Comparison of ENCODE assay signal across 17 cellular contexts in genomic region chr15:38300395-38300794, GRCh38. TPM values are rescaled to one million over a fixed set of nuclear protein-coding genes. Genes with fewer than 3 reads are reported as not detected.
DNase-seq lines count a peak whose midpoint lies in the region; TF ChIP-seq lines count a peak whose summit lies in the region.
"Had no signal": no experiment of that assay in that cellular context is flagged by ENCODE, and none has a peak within 500 bp of the region (broad histone marks: within the 10 kb centered on the region; RNA-seq: fewer than 3 reads in every experiment).

No MANE protein-coding gene starts in this region.

- H3K4me2 ChIP-seq in mammary epithelial cell (ENCODE audit: insufficient read depth, low read depth, low read length) = no peak overlapping the region
- peak overlapping the region; percentile 67 for H3K4me2 ChIP-seq in skeletal muscle satellite cell (ENCODE audit: low read length)

- no peak overlapping the region for H3K4me3 ChIP-seq in mammary epithelial cell (replicated peaks in 1 of 3; ENCODE audit: insufficient read depth in 1 of 3, low read depth in 2 of 3, low read length in 3 of 3)
- peak overlapping the region; percentile 27 for H3K4me3 ChIP-seq in skeletal muscle satellite cell (ENCODE audit: low read length)
- H3K4me3 ChIP-seq: right lobe of liver had no signal

- peak; percentile 8 for DNase-seq in GM20000 (ENCODE audit: low spot score)
- peak; percentile 61 for DNase-seq in NOMO-1 treated with DMSO at 0.1 percent for 48 hours (lab: John Stamatoyannopoulos, UW; ENCODE audit: unreplicated experiment)
- DNase-seq in mammary epithelial cell = no peak
- DNase-seq in NCI-H2227 treated with DMSO at 0.1 percent for 48 hours (lab: John Stamatoyannopoulos, UW) = no peak
- no peak for DNase-seq in activated T-helper 1 cell treated with anti-CD3 and anti-CD28 coated beads, Interleukin-12 subunit alpha, Interleukin-12 subunit beta, Interleukin-2, Interleukin-4 antibody, amounts not matched to agents 30 ng/mL and 10 ng/mL and 1 ng/mL, durations not matched to agents 14 hours and 24 hours and 36 hours (ENCODE audit: low spot score)
- no peak for DNase-seq in putamen (ENCODE audit: low spot score)
- DNase-seq: activated CD4-positive, CD25-positive, alpha-beta regulatory T cell treated with anti-CD3 and anti-CD28 coated beads, Interleukin-2, amount 50 U/mL, for 72 hours; activated naive CD4-positive, alpha-beta T cell; C1 segment of cervical spinal cord; DMS 273 treated with DMSO at 0.1 percent for 48 hours; NCI-H1092; NCI-H82; right lobe of liver; stimulated activated CD4-positive, alpha-beta T cell treated with anti-CD3 and anti-CD28 coated beads, Interleukin-4, amount 100 ng/mL, for 24 hours had no signal

- in situ Hi-C loops in mammary epithelial cell (cut with MboI; ENCODE audit: low sequenced_read_pairs in 2 of 2) = no loop called here

- intact Hi-C loops in mammary epithelial cell (cut with micrococcal nuclease) = no loop called here
- intact Hi-C loops in activated T-helper 1 cell treated with anti-CD3 and anti-CD28 coated beads, Interleukin-12 subunit alpha, Interleukin-12 subunit beta, Interleukin-2, Interleukin-4 antibody, amounts not matched to agents 30 ng/mL and 10 ng/mL and 1 ng/mL, durations not matched to agents 14 hours and 24 hours and 36 hours (cut with micrococcal nuclease) = no loop called here

- no peaks in the 10 kb centered on the region for H3K9me3 Mint-ChIP-seq in activated T-helper 1 cell treated with anti-CD3 and anti-CD28 coated beads, Interleukin-12 subunit alpha, Interleukin-12 subunit beta, Interleukin-2, Interleukin-4 antibody, amounts not matched to agents 30 ng/mL and 10 ng/mL and 1 ng/mL, durations not matched to agents 14 hours and 24 hours and 36 hours
- H3K9me3 Mint-ChIP-seq: brain had no signal

- no peak overlapping the region for H2AFZ ChIP-seq in mammary epithelial cell (ENCODE audit: low read depth, low read length)

- H3K4me3 Mint-ChIP-seq in activated T-helper 1 cell treated with anti-CD3 and anti-CD28 coated beads, Interleukin-12 subunit alpha, Interleukin-12 subunit beta, Interleukin-2, Interleukin-4 antibody, amounts not matched to agents 30 ng/mL and 10 ng/mL and 1 ng/mL, durations not matched to agents 14 hours and 24 hours and 36 hours = no peak overlapping the region
- H3K4me3 Mint-ChIP-seq: brain had no signal

- no peak overlapping the region for H3K27ac Mint-ChIP-seq in activated T-helper 1 cell treated with anti-CD3 and anti-CD28 coated beads, Interleukin-12 subunit alpha, Interleukin-12 subunit beta, Interleukin-2, Interleukin-4 antibody, amounts not matched to agents 30 ng/mL and 10 ng/mL and 1 ng/mL, durations not matched to agents 14 hours and 24 hours and 36 hours
- H3K27ac Mint-ChIP-seq: brain had no signal

- no peak overlapping the region for H3K27ac ChIP-seq in mammary epithelial cell (ENCODE audit: insufficient read depth, low read depth, low read length)
- H3K27ac ChIP-seq: right lobe of liver had no signal

- H3K9ac ChIP-seq in mammary epithelial cell (ENCODE audit: insufficient read depth, low read length) (no peak overlapping the region), skeletal muscle satellite cell (ENCODE audit: low read depth, low read length) (peak overlapping the region; percentile 33)

- H3K27me3 ChIP-seq in mammary epithelial cell (ENCODE audit: insufficient read depth, low read length) = no peaks in the 10 kb centered on the region
- no peaks in the 10 kb centered on the region for H3K27me3 ChIP-seq in skeletal muscle satellite cell (ENCODE audit: control insufficient read depth, insufficient read depth, low read length)
- H3K27me3 ChIP-seq: right lobe of liver had no signal

- CTCF ChIA-PET in mammary epithelial cell (lab: Charles Lee; ENCODE audit: low non-redundant PET) = interaction anchor here (0.5 kb wide), 1 partner anchor 69 kb away, joined by 6 read pairs; no protein-coding TSS in a partner anchor

- no peaks in the 10 kb centered on the region for H3K4me1 Mint-ChIP-seq in activated T-helper 1 cell treated with anti-CD3 and anti-CD28 coated beads, Interleukin-12 subunit alpha, Interleukin-12 subunit beta, Interleukin-2, Interleukin-4 antibody, amounts not matched to agents 30 ng/mL and 10 ng/mL and 1 ng/mL, durations not matched to agents 14 hours and 24 hours and 36 hours (ENCODE audit: low read depth)

- no peaks in the 10 kb centered on the region for H3K36me3 Mint-ChIP-seq in activated T-helper 1 cell treated with anti-CD3 and anti-CD28 coated beads, Interleukin-12 subunit alpha, Interleukin-12 subunit beta, Interleukin-2, Interleukin-4 antibody, amounts not matched to agents 30 ng/mL and 10 ng/mL and 1 ng/mL, durations not matched to agents 14 hours and 24 hours and 36 hours (ENCODE audit: low read depth)

- H3K36me3 ChIP-seq in mammary epithelial cell (ENCODE audit: insufficient read depth, low read length) (no peaks in the 10 kb centered on the region), skeletal muscle satellite cell (ENCODE audit: insufficient read depth, low read length) (peaks cover 19% of the 10 kb centered on the region)
- H3K36me3 ChIP-seq: right lobe of liver had no signal

- H4K20me1 ChIP-seq in mammary epithelial cell (ENCODE audit: insufficient read depth, low read length) = no peaks in the 10 kb centered on the region

- WGBS in mammary epithelial cell (ENCODE audit: low coverage, missing lambda C conversion rate) = 88% methylated on average over 2 of the region's 2 CpGs

- H3K4me1 ChIP-seq in mammary epithelial cell (ENCODE audit: insufficient read depth, low read length) = no peaks in the 10 kb centered on the region
- H3K4me1 ChIP-seq in skeletal muscle satellite cell (ENCODE audit: control insufficient read depth, insufficient read depth, low read length) = peaks cover 38% of the 10 kb centered on the region
- H3K4me1 ChIP-seq: right lobe of liver had no signal

- BruUV-seq in mammary epithelial cell (replicated peaks; lab: Mats Ljungman, UMichigan) = TSS peak; percentile 5

- dilution Hi-C loops in mammary epithelial cell (cut with HindIII; ENCODE audit: low sequenced_read_pairs) = no loop called here

- peaks cover 22% of the 10 kb centered on the region for H3K27me3 Mint-ChIP-seq in activated T-helper 1 cell treated with anti-CD3 and anti-CD28 coated beads, Interleukin-12 subunit alpha, Interleukin-12 subunit beta, Interleukin-2, Interleukin-4 antibody, amounts not matched to agents 30 ng/mL and 10 ng/mL and 1 ng/mL, durations not matched to agents 14 hours and 24 hours and 36 hours (ENCODE audit: insufficient read depth)
- H3K27me3 Mint-ChIP-seq: brain had no signal

- TF ChIP-seq CTCF in GM20000 (IDR thresholded peaks at IDR 0.05; ENCODE audit: extremely low read depth, missing control alignments) = no peak
- TF ChIP-seq CTCF in mammary epithelial cell (conservative IDR thresholded peaks at IDR 0.05 in 1 of 2, IDR thresholded peaks at IDR 0.05 in 1 of 2; ENCODE audit: extremely low read depth in 1 of 2, insufficient read depth in 1 of 2, low read depth in 1 of 2, low read length in 2 of 2) = no peak

- H3K79me2 ChIP-seq in mammary epithelial cell (ENCODE audit: insufficient read depth, low read length) = peaks cover 63% of the 10 kb centered on the region

- H3K9me3 ChIP-seq in mammary epithelial cell (replicated peaks; ENCODE audit: insufficient read depth, low read length) (no peaks in the 10 kb centered on the region), skeletal muscle satellite cell (replicated peaks; ENCODE audit: low read length) (no peaks in the 10 kb centered on the region)
- H3K9me3 ChIP-seq: right lobe of liver had no signal

RNA-seq across cellular contexts. Expression of gene SPRED1, which starts 47.8 kb away (rescaled TPM):
- total RNA-seq in mammary epithelial cell = 10 to 100 TPM; 25.7 to 47.7 TPM
- 6.8 TPM for polyA plus RNA-seq in mammary epithelial cell
- polyA minus RNA-seq in mammary epithelial cell = 19.6 TPM
- total RNA-seq in skeletal muscle satellite cell (2012; rRNA removed) = 42.8 and 59.1 TPM in 2 replicates
- 0.49 and 0.54 TPM in 2 replicates for total RNA-seq in activated T-helper 1 cell treated with anti-CD3 and anti-CD28 coated beads, Interleukin-12 subunit alpha, Interleukin-12 subunit beta, Interleukin-2, Interleukin-4 antibody, amounts not matched to agents 30 ng/mL and 10 ng/mL and 1 ng/mL, durations not matched to agents 14 hours and 24 hours and 36 hours
- total RNA-seq: T-helper 2 cell treated with Interferon-gamma antibody and Interleukin-4, amounts not matched to agents 100 ng/mL and 5 ng/mL, for 36 hours had no signal

Comparison
In these comparisons a context has a peak if more than half of its experiments do, and no peak if none do; other contexts are left out.
1. DNase-seq: peak in GM20000 (single experiment) and NOMO-1 treated with DMSO at 0.1 percent for 48 hours (single experiment); none in mammary epithelial cell (single experiment), NCI-H2227 treated with DMSO at 0.1 percent for 48 hours (single experiment), activated T-helper 1 cell treated with anti-CD3 and anti-CD28 coated beads, Interleukin-12 subunit alpha, Interleukin-12 subunit beta, Interleukin-2, Interleukin-4 antibody, amounts not matched to agents 30 ng/mL and 10 ng/mL and 1 ng/mL, durations not matched to agents 14 hours and 24 hours and 36 hours (single experiment) and putamen (single experiment).
2. RNA of gene SPRED1, which starts 47.8 kb away (total RNA-seq): 25.7 to 47.7 TPM in mammary epithelial cell; 0.49 to 0.54 TPM in activated T-helper 1 cell treated with anti-CD3 and anti-CD28 coated beads, Interleukin-12 subunit alpha, Interleukin-12 subunit beta, Interleukin-2, Interleukin-4 antibody, amounts not matched to agents 30 ng/mL and 10 ng/mL and 1 ng/mL, durations not matched to agents 14 hours and 24 hours and 36 hours; every median in the first group is over 10 times any median in the second.